In the genomic region with DNA sequence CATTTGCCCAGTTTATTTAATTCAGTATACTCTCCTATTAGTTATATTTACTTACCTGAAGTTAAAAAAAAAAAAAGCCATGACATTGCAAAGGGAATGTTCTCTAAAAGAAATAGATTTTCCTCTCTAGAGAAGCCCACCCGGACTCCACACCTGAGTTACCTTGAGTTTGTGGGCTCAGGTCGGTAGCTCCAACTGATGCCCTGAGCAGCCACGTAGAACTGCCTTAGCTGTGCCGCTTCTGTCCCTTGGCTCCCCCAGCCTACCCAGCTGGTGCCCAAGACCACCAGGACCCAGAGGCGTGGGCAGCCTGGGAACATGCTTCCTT, we compare ENCODE assay signal across 9 cellular contexts. TPM values are rescaled to one million over a fixed set of nuclear protein-coding genes. Genes with fewer than 3 reads are reported as not detected.
DNase-seq lines count a peak whose midpoint lies in the region; ATAC-seq and TF ChIP-seq lines count a peak whose summit lies in the region.
"Had no signal": no experiment of that assay in that cellular context is flagged by ENCODE, and none has a peak within 500 bp of the region (broad histone marks: within the 10 kb centered on the region; RNA-seq: fewer than 3 reads in every experiment).

No MANE protein-coding gene starts in this region.

- H3K4me1 ChIP-seq in MM.1S (ENCODE audit: low read length) (0 out of 2 replicates have a peak, but pooled peaks cover 4% of the 10 kb centered on the region), foreskin keratinocyte (peaks cover 10% of the 10 kb centered on the region), stomach (peaks cover 8 to 14% (median 10%) of the 10 kb centered on the region in 4 donors), A673 (ENCODE audit: insufficient read depth, low read length, poor library complexity, severe bottlenecking) (no peaks in the 10 kb centered on the region)

- H3K36me3 ChIP-seq in MM.1S (replicated peaks; ENCODE audit: insufficient read depth, low read length), result no peaks in the 10 kb centered on the region
- no peaks in the 10 kb centered on the region for H3K36me3 ChIP-seq in stomach
- no peaks in the 10 kb centered on the region for H3K36me3 ChIP-seq in A673 (ENCODE audit: insufficient read depth, low read length, poor library complexity, severe bottlenecking)

- H3K27ac ChIP-seq in MM.1S (ENCODE audit: low read length) (no peak overlapping the region), foreskin keratinocyte (no peak overlapping the region), stomach (peak overlapping the region in 1 of 5 donors; percentile 41), A673 (ENCODE audit: low read depth, low read length, poor library complexity, severe bottlenecking) (no peak overlapping the region)

- no TSS peak for BruUV-seq in A673 (replicated peaks; lab: Mats Ljungman, UMichigan)

- peak overlapping the region; percentile 56 for H3K4me2 ChIP-seq in MM.1S (ENCODE audit: low read depth, low read length)

- POLR2A ChIA-PET in A673 (lab: Charles Lee; ENCODE audit: low non-redundant PET), result no interaction called here

- TF ChIP-seq CTCF in MM.1S (IDR thresholded peaks at IDR 0.05; ENCODE audit: low read length) (no peak), foreskin keratinocyte (conservative IDR thresholded peaks at IDR 0.05) (no peak), stomach (IDR thresholded peaks at IDR 0.05) (no peak), A673 (conservative IDR thresholded peaks at IDR 0.05; ENCODE audit: low read depth, low read length) (no peak)

- peak overlapping the region; percentile 84 for H3K4me3 Mint-ChIP-seq in activated naive CD4-positive, alpha-beta T cell treated with anti-CD3 and anti-CD28 coated beads, Interleukin-2, amount 10 ng/mL, durations not matched to agents 7 days and 5 days

- intact Hi-C loops in stomach (cut with DNase I; ENCODE audit: low total_unique reads) (no loop called here), A673 (cut with micrococcal nuclease; ENCODE audit: unreplicated experiment) (no loop called here)

- H2AFZ ChIP-seq in MM.1S (ENCODE audit: low read length), result peak overlapping the region; percentile 51

- TF ChIP-seq POLR2A in stomach (IDR thresholded peaks at IDR 0.05), result no peak

- no peaks in the 10 kb centered on the region for H3F3A ChIP-seq in MM.1S (ENCODE audit: insufficient read depth, low read length)

- H3K9me3 Mint-ChIP-seq in activated naive CD4-positive, alpha-beta T cell treated with anti-CD3 and anti-CD28 coated beads, Interleukin-2, amount 10 ng/mL, durations not matched to agents 7 days and 5 days, result no peaks in the 10 kb centered on the region

- H3K4me3 ChIP-seq in MM.1S (ENCODE audit: low read length), result peak overlapping the region; percentile 16; the same call in 1 of the 2 replicates
- H3K4me3 ChIP-seq in stomach, result peak overlapping the region; percentile 3 to 27 (median 15)
- H3K4me3 ChIP-seq in A673 (ENCODE audit: low read depth, low read length, poor library complexity, severe bottlenecking), result no peak overlapping the region

- peaks cover 72% of the 10 kb centered on the region for H3K4me1 Mint-ChIP-seq in activated naive CD4-positive, alpha-beta T cell treated with anti-CD3 and anti-CD28 coated beads, Interleukin-2, amount 10 ng/mL, durations not matched to agents 7 days and 5 days

- ATAC-seq in foreskin keratinocyte (peak; percentile 7), HG02884 (IDR thresholded peaks at IDR 0.05; ENCODE audit: unreplicated experiment) (no peak), GM21526 (IDR thresholded peaks at IDR 0.05; ENCODE audit: low FRiP score, unreplicated experiment) (no peak)

- H3K9me3 ChIP-seq in MM.1S (replicated peaks; ENCODE audit: insufficient read depth, low read length), result no peaks in the 10 kb centered on the region
- no peaks in the 10 kb centered on the region for H3K9me3 ChIP-seq in stomach
- H3K9me3 ChIP-seq in A673 (ENCODE audit: low read depth, low read length, poor library complexity, severe bottlenecking), result no peaks in the 10 kb centered on the region

- H3K9me2 ChIP-seq in MM.1S (replicated peaks; ENCODE audit: insufficient read depth, low read length), result no peaks in the 10 kb centered on the region

- peak overlapping the region; percentile 78 for H3K27ac Mint-ChIP-seq in activated naive CD4-positive, alpha-beta T cell treated with anti-CD3 and anti-CD28 coated beads, Interleukin-2, amount 10 ng/mL, durations not matched to agents 7 days and 5 days

- H3K27me3 Mint-ChIP-seq in activated naive CD4-positive, alpha-beta T cell treated with anti-CD3 and anti-CD28 coated beads, Interleukin-2, amount 10 ng/mL, durations not matched to agents 7 days and 5 days, result no peaks in the 10 kb centered on the region

- H3K36me3 Mint-ChIP-seq in activated naive CD4-positive, alpha-beta T cell treated with anti-CD3 and anti-CD28 coated beads, Interleukin-2, amount 10 ng/mL, durations not matched to agents 7 days and 5 days, result no peaks in the 10 kb centered on the region

- H3K27me3 ChIP-seq in MM.1S (replicated peaks; ENCODE audit: insufficient read depth, low read length) (no peaks in the 10 kb centered on the region), foreskin keratinocyte (peaks cover 35% of the 10 kb centered on the region), stomach (peaks cover 0 to 11% (median 0%) of the 10 kb centered on the region in 3 donors), A673 (replicated peaks; ENCODE audit: insufficient read depth, low read depth, low read length, poor library complexity) (peaks cover 73% of the 10 kb centered on the region)

- no peaks in the 10 kb centered on the region for H4K20me1 ChIP-seq in MM.1S (ENCODE audit: insufficient read depth, low read length)

- H3K79me2 ChIP-seq in MM.1S (ENCODE audit: low read length), result no peaks in the 10 kb centered on the region

- TF ChIP-seq EP300 in stomach (IDR thresholded peaks at IDR 0.05), result no peak

- CTCF ChIA-PET in activated naive CD4-positive, alpha-beta T cell treated with anti-CD3 and anti-CD28 coated beads, Interleukin-2, amount 10 ng/mL, durations not matched to agents 7 days and 5 days (lab: Charles Lee), result interaction anchor here (0.6 to 3.5 kb wide), 29 partner anchors 9 to 1727 kb away, joined by 3 to 45 read pairs (median 5); no protein-coding TSS in a partner anchor
- CTCF ChIA-PET in A673 (lab: Charles Lee), result interaction anchor here (0.8 to 1.0 kb wide), 3 partner anchors 10 to 224 kb away, joined by 3 to 4 read pairs (median 3); no protein-coding TSS in a partner anchor

- H3K9ac ChIP-seq in MM.1S (ENCODE audit: low read length), result no peak overlapping the region

- WGBS in stomach, 5 donors, result 15 to 25% (median 20%) methylated on average over 5 of the region's 5 CpGs

- no peak for DNase-seq in activated naive CD4-positive, alpha-beta T cell treated with anti-CD3 and anti-CD28 coated beads, Interleukin-2, amount 10 ng/mL, durations not matched to agents 7 days and 5 days
- DNase-seq in activated naive CD4-positive, alpha-beta T cell treated with anti-CD3 and anti-CD28 coated beads, Interleukin-2, amount 50 U/mL, for 16 hours, result no peak
- no peak for DNase-seq in MM.1S
- DNase-seq in foreskin keratinocyte, result no peak
- DNase-seq in stomach, result no peak
- no peak for DNase-seq in A673 (ENCODE audit: low spot score)

RNA-seq across cellular contexts. Expression of gene F5, which starts 0.2 kb away (rescaled TPM):
- total RNA-seq in foreskin keratinocyte (not detected in 2 replicates), stomach (1 to 10 TPM in 2 of 5 donors, under 1 TPM in 1, not detected in 2; 0.87 to 4.8 (median 1.2) TPM), A673 (2021) (not detected in 2 replicates)
- polyA plus RNA-seq in foreskin keratinocyte (not detected in 2 replicates), stomach (1 to 10 TPM in 1 of 3 donors, under 1 TPM in 2; 0.06 to 2.6 (median 0.53) TPM)
- polyA plus RNA-seq: BJ had no signal

RNA-seq across cellular contexts. Expression of gene SELP, which starts 43.9 kb away (rescaled TPM):
- not detected in 2 replicates for total RNA-seq in foreskin keratinocyte
- polyA plus RNA-seq in foreskin keratinocyte, result not detected in 2 replicates
- total RNA-seq in stomach, result 10 to 100 TPM in 1 of 5 donors, 1 to 10 TPM in 3, under 1 TPM in 1; 0.58 to 17.9 (median 2.8) TPM
- polyA plus RNA-seq in stomach, result 1 to 10 TPM; 1.6 to 2.7 (median 2.3) TPM
- not detected in 2 replicates for total RNA-seq in A673 (2021)
- polyA plus RNA-seq: BJ had no signal
